In the genomic region with DNA sequence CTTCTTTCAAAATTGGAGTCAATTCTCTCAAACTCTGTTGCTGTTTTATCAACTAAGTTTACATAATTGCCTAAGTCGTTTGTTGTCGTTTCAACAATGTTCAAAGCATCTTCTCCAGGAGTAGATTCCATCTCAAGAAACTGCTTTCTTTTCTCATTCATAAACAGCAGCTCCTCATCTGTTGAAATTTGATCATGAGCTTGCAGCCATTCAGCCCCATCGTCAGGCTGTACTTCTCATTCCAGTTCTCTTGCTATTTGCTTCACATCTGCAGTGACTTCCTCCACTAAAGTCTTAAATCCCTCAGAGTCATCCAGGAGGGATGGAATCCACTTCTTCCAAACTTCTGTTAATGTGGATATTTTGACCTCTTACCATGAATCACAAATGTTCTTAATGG, we compare ENCODE assay signal across 21 cellular contexts.
"Had no signal": no experiment of that assay in that cellular context is flagged by ENCODE, and none has a peak within 500 bp of the region (broad histone marks: within the 10 kb centered on the region; RNA-seq: fewer than 3 reads in every experiment).

No MANE protein-coding gene starts in this region.

- H3K4me3 Mint-ChIP-seq: effector memory CD8-positive, alpha-beta T cell; naive thymus-derived CD8-positive, alpha-beta T cell; nephron progenitor cell; stimulated activated effector memory CD8-positive, alpha-beta T cell treated with anti-CD3 and anti-CD28 coated beads, Interleukin-12 subunit alpha, Interleukin-12 subunit beta, amount 100 ng/mL, for 72 hours; type B pancreatic cell had no signal

- H3K27ac Mint-ChIP-seq: effector memory CD8-positive, alpha-beta T cell; naive thymus-derived CD8-positive, alpha-beta T cell; nephron progenitor cell; stimulated activated effector memory CD8-positive, alpha-beta T cell treated with anti-CD3 and anti-CD28 coated beads, Interleukin-12 subunit alpha, Interleukin-12 subunit beta, amount 100 ng/mL, for 72 hours; type B pancreatic cell had no signal

- H3K4me2 ChIP-seq: smooth muscle cell had no signal

- H3K4me3 ChIP-seq: left ventricle myocardium inferior, lower lobe of right lung, prostate gland, right atrium auricular region, smooth muscle cell, stomach, thyroid gland had no signal

- H3K9me3 ChIP-seq: left ventricle myocardium inferior, lower lobe of right lung, prostate gland, right atrium auricular region, stomach, thyroid gland had no signal

- H3K27me3 ChIP-seq: right atrium auricular region, thyroid gland had no signal

- H3K9me3 Mint-ChIP-seq: effector memory CD8-positive, alpha-beta T cell; naive thymus-derived CD8-positive, alpha-beta T cell; nephron progenitor cell; stimulated activated effector memory CD8-positive, alpha-beta T cell treated with anti-CD3 and anti-CD28 coated beads, Interleukin-12 subunit alpha, Interleukin-12 subunit beta, amount 100 ng/mL, for 72 hours; type B pancreatic cell had no signal

- H3K4me1 ChIP-seq: left ventricle myocardium inferior, lower lobe of right lung, prostate gland, right atrium auricular region, stomach, thyroid gland had no signal

- DNase-seq: cortex of kidney; effector memory CD8-positive, alpha-beta T cell; foreskin melanocyte; left cardiac atrium; left ventricle myocardium inferior; lower lobe of right lung; naive thymus-derived CD8-positive, alpha-beta T cell; nephron progenitor cell; nucleus accumbens; stimulated activated CD4-positive, alpha-beta T cell treated with anti-CD3 and anti-CD28 coated beads, Interleukin-12 subunit alpha, Interleukin-12 subunit beta, amount 100 ng/mL, for 4 hours; stimulated activated CD4-positive, alpha-beta T cell treated with anti-CD3 and anti-CD28 coated beads, Interleukin-2, amount 100 ng/mL, for 24 hours; stimulated activated CD4-positive, alpha-beta T cell treated with anti-CD3 and anti-CD28 coated beads, Interleukin-4, amount 100 ng/mL, for 24 hours; stimulated activated naive CD4-positive, alpha-beta T cell treated with Interleukin-2 at 50 U/mL for 16 hours; stomach; thyroid gland had no signal

- H3K36me3 Mint-ChIP-seq: naive thymus-derived CD8-positive, alpha-beta T cell; stimulated activated effector memory CD8-positive, alpha-beta T cell treated with anti-CD3 and anti-CD28 coated beads, Interleukin-12 subunit alpha, Interleukin-12 subunit beta, amount 100 ng/mL, for 72 hours; type B pancreatic cell had no signal

- H3K36me3 ChIP-seq: left ventricle myocardium inferior, lower lobe of right lung, prostate gland, right atrium auricular region, stomach, thyroid gland had no signal

- H3K4me1 Mint-ChIP-seq: naive thymus-derived CD8-positive, alpha-beta T cell; stimulated activated effector memory CD8-positive, alpha-beta T cell treated with anti-CD3 and anti-CD28 coated beads, Interleukin-12 subunit alpha, Interleukin-12 subunit beta, amount 100 ng/mL, for 72 hours had no signal

- H3K27ac ChIP-seq: epithelial cell of prostate, left ventricle myocardium inferior, lower lobe of right lung, prostate gland, right atrium auricular region, stomach, thyroid gland had no signal
